ENCODE assay signal across 1 cellular context in genomic region chr17:50893183-50893993, GRCh38.
A peak's percentile ranks its signal among the peaks of the same experiment; 100 is the strongest.
TF ChIP-seq lines count a peak whose summit lies in the region.

No MANE protein-coding gene starts in this region.

TF ChIP-seq in HepG2, 621 proteins besides CTCF, POLR2A, EP300 and RAD21 (continued from another document and continues in another):
- TF ChIP-seq, protein P1, sequence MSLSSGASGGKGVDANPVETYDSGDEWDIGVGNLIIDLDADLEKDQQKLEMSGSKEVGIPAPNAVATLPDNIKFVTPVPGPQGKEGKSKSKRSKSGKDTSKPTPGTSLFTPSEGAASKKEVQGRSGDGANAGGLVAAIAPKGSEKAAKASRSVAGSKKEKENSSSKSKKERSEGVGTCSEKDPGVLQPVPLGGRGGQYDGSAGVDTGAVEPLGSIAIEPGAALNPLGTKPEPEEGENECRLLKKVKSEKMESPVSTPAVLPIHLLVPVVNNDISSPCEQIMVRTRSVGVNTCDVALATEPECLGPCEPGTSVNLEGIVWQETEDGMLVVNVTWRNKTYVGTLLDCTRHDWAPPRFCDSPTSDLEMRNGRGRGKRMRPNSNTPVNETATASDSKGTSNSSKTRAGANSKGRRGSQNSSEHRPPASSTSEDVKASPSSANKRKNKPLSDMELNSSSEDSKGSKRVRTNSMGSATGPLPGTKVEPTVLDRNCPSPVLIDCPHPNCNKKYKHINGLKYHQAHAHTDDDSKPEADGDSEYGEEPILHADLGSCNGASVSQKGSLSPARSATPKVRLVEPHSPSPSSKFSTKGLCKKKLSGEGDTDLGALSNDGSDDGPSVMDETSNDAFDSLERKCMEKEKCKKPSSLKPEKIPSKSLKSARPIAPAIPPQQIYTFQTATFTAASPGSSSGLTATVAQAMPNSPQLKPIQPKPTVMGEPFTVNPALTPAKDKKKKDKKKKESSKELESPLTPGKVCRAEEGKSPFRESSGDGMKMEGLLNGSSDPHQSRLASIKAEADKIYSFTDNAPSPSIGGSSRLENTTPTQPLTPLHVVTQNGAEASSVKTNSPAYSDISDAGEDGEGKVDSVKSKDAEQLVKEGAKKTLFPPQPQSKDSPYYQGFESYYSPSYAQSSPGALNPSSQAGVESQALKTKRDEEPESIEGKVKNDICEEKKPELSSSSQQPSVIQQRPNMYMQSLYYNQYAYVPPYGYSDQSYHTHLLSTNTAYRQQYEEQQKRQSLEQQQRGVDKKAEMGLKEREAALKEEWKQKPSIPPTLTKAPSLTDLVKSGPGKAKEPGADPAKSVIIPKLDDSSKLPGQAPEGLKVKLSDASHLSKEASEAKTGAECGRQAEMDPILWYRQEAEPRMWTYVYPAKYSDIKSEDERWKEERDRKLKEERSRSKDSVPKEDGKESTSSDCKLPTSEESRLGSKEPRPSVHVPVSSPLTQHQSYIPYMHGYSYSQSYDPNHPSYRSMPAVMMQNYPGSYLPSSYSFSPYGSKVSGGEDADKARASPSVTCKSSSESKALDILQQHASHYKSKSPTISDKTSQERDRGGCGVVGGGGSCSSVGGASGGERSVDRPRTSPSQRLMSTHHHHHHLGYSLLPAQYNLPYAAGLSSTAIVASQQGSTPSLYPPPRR (CRISPR knock-in tag; IDR thresholded peaks at IDR 0.05; ENCODE audit: borderline replicate concordance) = peak; percentile 73
- TF ChIP-seq ZBTB8A (CRISPR knock-in tag; IDR thresholded peaks at IDR 0.05; ENCODE audit: borderline replicate concordance, low read depth) (no peak), ZNF644 (CRISPR knock-in tag; IDR thresholded peaks at IDR 0.05; ENCODE audit: low read depth) (no peak), KDM5B (CRISPR knock-in tag; IDR thresholded peaks at IDR 0.05; ENCODE audit: borderline replicate concordance) (peak; percentile 67; the same call in 1 of the 2 replicates), MTF1 (CRISPR knock-in tag; IDR thresholded peaks at IDR 0.05) (no peak), DNMT3B (CRISPR knock-in tag; conservative IDR thresholded peaks at IDR 0.05) (peak; percentile 95), ZNF276 (CRISPR knock-in tag; IDR thresholded peaks at IDR 0.05; ENCODE audit: low read depth) (peak; percentile 86), HOXD1 (CRISPR knock-in tag; IDR thresholded peaks at IDR 0.05) (0 out of 2 replicates have a peak, but pooled peaks have one; percentile 66), POLR2AphosphoS2 (IDR thresholded peaks at IDR 0.05; ENCODE audit: low read depth, low read length) (no peak), POGZ (CRISPR knock-in tag; IDR thresholded peaks at IDR 0.05) (no peak; the same call in none of the 2 replicates), ZNF839 (CRISPR knock-in tag; IDR thresholded peaks at IDR 0.05; ENCODE audit: borderline replicate concordance) (no peak), ZNF232 (CRISPR knock-in tag; IDR thresholded peaks at IDR 0.05; ENCODE audit: borderline replicate concordance) (peak; percentile 54; the same call in 1 of the 2 replicates), CHD4 (IDR thresholded peaks at IDR 0.05; ENCODE audit: borderline replicate concordance, low read length) (no peak), ZNF256 (CRISPR knock-in tag; conservative IDR thresholded peaks at IDR 0.05) (0 out of 2 replicates have a peak, but pooled peaks have one; percentile 23), IKZF4 (CRISPR knock-in tag; IDR thresholded peaks at IDR 0.05; ENCODE audit: borderline replicate concordance, low read depth, not compliant biosample characterization) (peak; percentile 54), ZNF101 (CRISPR knock-in tag; IDR thresholded peaks at IDR 0.05; ENCODE audit: borderline replicate concordance, low read depth) (0 out of 2 replicates have a peak, but pooled peaks have one; percentile 86), SP5 (CRISPR knock-in tag; IDR thresholded peaks at IDR 0.05; ENCODE audit: borderline replicate concordance, low read depth) (peak; percentile 76), ZNF572 (CRISPR knock-in tag; IDR thresholded peaks at IDR 0.05) (peak; percentile 90), HOXA5 (CRISPR knock-in tag; IDR thresholded peaks at IDR 0.05) (no peak; the same call in none of the 2 replicates), SMARCE1 (IDR thresholded peaks at IDR 0.05; ENCODE audit: borderline replicate concordance) (no peak), ZNF678 (CRISPR knock-in tag; IDR thresholded peaks at IDR 0.05) (no peak), SALL2 (CRISPR knock-in tag; IDR thresholded peaks at IDR 0.05) (peak; percentile 65; the same call in 1 of the 2 replicates), KDM6A (CRISPR knock-in tag; IDR thresholded peaks at IDR 0.05; ENCODE audit: low read depth) (0 out of 2 replicates have a peak, but pooled peaks have one; percentile 58), KDM3A (CRISPR knock-in tag; IDR thresholded peaks at IDR 0.05; ENCODE audit: low read depth) (no peak)
- TF ChIP-seq, protein P2, sequence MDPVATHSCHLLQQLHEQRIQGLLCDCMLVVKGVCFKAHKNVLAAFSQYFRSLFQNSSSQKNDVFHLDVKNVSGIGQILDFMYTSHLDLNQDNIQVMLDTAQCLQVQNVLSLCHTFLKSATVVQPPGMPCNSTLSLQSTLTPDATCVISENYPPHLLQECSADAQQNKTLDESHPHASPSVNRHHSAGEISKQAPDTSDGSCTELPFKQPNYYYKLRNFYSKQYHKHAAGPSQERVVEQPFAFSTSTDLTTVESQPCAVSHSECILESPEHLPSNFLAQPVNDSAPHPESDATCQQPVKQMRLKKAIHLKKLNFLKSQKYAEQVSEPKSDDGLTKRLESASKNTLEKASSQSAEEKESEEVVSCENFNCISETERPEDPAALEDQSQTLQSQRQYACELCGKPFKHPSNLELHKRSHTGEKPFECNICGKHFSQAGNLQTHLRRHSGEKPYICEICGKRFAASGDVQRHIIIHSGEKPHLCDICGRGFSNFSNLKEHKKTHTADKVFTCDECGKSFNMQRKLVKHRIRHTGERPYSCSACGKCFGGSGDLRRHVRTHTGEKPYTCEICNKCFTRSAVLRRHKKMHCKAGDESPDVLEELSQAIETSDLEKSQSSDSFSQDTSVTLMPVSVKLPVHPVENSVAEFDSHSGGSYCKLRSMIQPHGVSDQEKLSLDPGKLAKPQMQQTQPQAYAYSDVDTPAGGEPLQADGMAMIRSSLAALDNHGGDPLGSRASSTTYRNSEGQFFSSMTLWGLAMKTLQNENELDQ (CRISPR knock-in tag; IDR thresholded peaks at IDR 0.05; ENCODE audit: borderline replicate concordance) = no peak
- TF ChIP-seq, protein P3, sequence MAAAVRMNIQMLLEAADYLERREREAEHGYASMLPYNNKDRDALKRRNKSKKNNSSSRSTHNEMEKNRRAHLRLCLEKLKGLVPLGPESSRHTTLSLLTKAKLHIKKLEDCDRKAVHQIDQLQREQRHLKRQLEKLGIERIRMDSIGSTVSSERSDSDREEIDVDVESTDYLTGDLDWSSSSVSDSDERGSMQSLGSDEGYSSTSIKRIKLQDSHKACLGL (CRISPR knock-in tag; IDR thresholded peaks at IDR 0.05) = peak; percentile 78
- TF ChIP-seq, protein P4, sequence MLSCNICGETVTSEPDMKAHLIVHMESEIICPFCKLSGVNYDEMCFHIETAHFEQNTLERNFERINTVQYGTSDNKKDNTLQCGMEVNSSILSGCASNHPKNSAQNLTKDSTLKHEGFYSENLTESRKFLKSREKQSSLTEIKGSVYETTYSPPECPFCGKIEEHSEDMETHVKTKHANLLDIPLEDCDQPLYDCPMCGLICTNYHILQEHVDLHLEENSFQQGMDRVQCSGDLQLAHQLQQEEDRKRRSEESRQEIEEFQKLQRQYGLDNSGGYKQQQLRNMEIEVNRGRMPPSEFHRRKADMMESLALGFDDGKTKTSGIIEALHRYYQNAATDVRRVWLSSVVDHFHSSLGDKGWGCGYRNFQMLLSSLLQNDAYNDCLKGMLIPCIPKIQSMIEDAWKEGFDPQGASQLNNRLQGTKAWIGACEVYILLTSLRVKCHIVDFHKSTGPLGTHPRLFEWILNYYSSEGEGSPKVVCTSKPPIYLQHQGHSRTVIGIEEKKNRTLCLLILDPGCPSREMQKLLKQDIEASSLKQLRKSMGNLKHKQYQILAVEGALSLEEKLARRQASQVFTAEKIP (CRISPR knock-in tag; IDR thresholded peaks at IDR 0.05; ENCODE audit: borderline replicate concordance) = no peak
- TF ChIP-seq, protein P5, sequence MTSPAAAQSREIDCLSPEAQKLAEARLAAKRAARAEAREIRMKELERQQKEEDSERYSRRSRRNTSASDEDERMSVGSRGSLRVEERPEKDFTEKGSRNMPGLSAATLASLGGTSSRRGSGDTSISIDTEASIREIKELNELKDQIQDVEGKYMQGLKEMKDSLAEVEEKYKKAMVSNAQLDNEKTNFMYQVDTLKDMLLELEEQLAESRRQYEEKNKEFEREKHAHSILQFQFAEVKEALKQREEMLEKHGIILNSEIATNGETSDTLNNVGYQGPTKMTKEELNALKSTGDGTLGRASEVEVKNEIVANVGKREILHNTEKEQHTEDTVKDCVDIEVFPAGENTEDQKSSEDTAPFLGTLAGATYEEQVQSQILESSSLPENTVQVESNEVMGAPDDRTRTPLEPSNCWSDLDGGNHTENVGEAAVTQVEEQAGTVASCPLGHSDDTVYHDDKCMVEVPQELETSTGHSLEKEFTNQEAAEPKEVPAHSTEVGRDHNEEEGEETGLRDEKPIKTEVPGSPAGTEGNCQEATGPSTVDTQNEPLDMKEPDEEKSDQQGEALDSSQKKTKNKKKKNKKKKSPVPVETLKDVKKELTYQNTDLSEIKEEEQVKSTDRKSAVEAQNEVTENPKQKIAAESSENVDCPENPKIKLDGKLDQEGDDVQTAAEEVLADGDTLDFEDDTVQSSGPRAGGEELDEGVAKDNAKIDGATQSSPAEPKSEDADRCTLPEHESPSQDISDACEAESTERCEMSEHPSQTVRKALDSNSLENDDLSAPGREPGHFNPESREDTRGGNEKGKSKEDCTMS (CRISPR knock-in tag; conservative IDR thresholded peaks at IDR 0.05) = 0 out of 2 replicates have a peak, but pooled peaks have one; percentile 60
- TF ChIP-seq, protein P6, sequence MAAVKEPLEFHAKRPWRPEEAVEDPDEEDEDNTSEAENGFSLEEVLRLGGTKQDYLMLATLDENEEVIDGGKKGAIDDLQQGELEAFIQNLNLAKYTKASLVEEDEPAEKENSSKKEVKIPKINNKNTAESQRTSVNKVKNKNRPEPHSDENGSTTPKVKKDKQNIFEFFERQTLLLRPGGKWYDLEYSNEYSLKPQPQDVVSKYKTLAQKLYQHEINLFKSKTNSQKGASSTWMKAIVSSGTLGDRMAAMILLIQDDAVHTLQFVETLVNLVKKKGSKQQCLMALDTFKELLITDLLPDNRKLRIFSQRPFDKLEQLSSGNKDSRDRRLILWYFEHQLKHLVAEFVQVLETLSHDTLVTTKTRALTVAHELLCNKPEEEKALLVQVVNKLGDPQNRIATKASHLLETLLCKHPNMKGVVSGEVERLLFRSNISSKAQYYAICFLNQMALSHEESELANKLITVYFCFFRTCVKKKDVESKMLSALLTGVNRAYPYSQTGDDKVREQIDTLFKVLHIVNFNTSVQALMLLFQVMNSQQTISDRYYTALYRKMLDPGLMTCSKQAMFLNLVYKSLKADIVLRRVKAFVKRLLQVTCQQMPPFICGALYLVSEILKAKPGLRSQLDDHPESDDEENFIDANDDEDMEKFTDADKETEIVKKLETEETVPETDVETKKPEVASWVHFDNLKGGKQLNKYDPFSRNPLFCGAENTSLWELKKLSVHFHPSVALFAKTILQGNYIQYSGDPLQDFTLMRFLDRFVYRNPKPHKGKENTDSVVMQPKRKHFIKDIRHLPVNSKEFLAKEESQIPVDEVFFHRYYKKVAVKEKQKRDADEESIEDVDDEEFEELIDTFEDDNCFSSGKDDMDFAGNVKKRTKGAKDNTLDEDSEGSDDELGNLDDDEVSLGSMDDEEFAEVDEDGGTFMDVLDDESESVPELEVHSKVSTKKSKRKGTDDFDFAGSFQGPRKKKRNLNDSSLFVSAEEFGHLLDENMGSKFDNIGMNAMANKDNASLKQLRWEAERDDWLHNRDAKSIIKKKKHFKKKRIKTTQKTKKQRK (IDR thresholded peaks at IDR 0.05; ENCODE audit: low read length) = no peak
- TF ChIP-seq, protein P7, sequence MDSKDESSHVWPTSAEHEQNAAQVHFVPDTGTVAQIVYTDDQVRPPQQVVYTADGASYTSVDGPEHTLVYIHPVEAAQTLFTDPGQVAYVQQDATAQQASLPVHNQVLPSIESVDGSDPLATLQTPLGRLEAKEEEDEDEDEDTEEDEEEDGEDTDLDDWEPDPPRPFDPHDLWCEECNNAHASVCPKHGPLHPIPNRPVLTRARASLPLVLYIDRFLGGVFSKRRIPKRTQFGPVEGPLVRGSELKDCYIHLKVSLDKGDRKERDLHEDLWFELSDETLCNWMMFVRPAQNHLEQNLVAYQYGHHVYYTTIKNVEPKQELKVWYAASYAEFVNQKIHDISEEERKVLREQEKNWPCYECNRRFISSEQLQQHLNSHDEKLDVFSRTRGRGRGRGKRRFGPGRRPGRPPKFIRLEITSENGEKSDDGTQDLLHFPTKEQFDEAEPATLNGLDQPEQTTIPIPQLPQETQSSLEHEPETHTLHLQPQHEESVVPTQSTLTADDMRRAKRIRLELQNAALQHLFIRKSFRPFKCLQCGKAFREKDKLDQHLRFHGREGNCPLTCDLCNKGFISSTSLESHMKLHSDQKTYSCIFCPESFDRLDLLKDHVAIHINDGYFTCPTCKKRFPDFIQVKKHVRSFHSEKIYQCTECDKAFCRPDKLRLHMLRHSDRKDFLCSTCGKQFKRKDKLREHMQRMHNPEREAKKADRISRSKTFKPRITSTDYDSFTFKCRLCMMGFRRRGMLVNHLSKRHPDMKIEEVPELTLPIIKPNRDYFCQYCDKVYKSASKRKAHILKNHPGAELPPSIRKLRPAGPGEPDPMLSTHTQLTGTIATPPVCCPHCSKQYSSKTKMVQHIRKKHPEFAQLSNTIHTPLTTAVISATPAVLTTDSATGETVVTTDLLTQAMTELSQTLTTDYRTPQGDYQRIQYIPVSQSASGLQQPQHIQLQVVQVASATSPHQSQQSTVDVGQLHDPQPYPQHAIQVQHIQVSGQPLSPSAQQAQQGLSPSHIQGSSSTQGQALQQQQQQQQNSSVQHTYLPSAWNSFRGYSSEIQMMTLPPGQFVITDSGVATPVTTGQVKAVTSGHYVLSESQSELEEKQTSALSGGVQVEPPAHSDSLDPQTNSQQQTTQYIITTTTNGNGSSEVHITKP (CRISPR knock-in tag; IDR thresholded peaks at IDR 0.05; ENCODE audit: low read depth) = peak; percentile 79
- TF ChIP-seq, protein P8, sequence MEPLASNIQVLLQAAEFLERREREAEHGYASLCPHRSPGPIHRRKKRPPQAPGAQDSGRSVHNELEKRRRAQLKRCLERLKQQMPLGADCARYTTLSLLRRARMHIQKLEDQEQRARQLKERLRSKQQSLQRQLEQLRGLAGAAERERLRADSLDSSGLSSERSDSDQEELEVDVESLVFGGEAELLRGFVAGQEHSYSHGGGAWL (CRISPR knock-in tag; IDR thresholded peaks at IDR 0.05) = peak; percentile 93
